ENCODE assay signal across 1 cellular context in the genomic region with DNA sequence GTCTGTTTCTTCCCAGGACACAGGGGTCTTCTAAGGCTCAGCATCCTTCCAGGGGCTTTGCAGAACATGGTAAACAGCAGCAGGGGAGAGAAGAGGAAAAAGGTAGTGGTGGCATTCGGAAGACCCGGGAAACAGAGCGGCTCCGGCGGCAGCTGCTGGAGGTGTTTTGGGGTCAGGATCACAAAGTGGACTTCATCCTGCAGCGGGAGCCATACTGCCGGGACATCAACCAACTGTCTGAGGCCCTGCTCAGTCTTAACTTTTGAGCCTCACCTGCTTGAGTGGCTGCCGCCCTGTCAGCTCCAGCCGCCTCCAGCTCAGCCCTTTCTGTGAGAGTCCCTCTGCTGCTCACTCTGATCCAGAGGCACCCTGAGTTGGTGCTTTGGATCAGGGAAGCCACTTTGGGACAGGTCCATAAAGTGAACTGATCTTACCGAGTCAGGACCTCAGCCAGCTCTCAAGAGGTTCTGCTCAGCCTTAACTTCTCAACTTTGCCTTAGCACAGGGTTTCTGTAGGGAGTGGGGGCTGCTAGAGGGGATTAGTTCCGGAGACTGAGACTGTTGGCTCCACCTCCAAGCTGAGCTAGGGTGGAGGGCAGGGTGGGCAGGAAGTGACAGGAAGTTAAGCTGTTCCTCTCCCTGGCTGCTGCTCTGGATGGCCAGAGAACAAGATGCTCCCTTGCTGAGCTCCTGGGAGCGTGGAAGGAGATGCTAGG.
TF ChIP-seq lines count a peak whose summit lies in the region.

No MANE protein-coding gene starts in this region.

TF ChIP-seq in HepG2, 621 proteins besides CTCF, POLR2A, EP300 and RAD21 (continued from another document):
- TF ChIP-seq, protein P1, sequence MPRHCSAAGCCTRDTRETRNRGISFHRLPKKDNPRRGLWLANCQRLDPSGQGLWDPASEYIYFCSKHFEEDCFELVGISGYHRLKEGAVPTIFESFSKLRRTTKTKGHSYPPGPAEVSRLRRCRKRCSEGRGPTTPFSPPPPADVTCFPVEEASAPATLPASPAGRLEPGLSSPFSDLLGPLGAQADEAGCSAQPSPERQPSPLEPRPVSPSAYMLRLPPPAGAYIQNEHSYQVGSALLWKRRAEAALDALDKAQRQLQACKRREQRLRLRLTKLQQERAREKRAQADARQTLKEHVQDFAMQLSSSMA (CRISPR knock-in tag; IDR thresholded peaks at IDR 0.05) = 0 out of 2 replicates have a peak, but pooled peaks have one; percentile 75
- TF ChIP-seq SSRP1 (CRISPR knock-in tag; IDR thresholded peaks at IDR 0.05) = no peak
- TF ChIP-seq, protein P2, sequence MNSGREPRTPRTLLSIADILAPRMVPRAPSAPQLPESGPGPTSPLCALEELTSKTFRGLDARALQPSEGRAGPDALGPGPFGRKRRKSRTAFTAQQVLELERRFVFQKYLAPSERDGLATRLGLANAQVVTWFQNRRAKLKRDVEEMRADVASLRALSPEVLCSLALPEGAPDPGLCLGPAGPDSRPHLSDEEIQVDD (CRISPR knock-in tag; IDR thresholded peaks at IDR 0.05; ENCODE audit: borderline replicate concordance) = no peak
- TF ChIP-seq PTBP1 (IDR thresholded peaks at IDR 0.05; ENCODE audit: low read depth, low read length, poor library complexity, severe bottlenecking) = peak; percentile 58
- TF ChIP-seq MTA1 (CRISPR knock-in tag; IDR thresholded peaks at IDR 0.05; ENCODE audit: borderline replicate concordance) = peak; percentile 45; the same call in 1 of the 2 replicates
- TF ChIP-seq, protein P3, sequence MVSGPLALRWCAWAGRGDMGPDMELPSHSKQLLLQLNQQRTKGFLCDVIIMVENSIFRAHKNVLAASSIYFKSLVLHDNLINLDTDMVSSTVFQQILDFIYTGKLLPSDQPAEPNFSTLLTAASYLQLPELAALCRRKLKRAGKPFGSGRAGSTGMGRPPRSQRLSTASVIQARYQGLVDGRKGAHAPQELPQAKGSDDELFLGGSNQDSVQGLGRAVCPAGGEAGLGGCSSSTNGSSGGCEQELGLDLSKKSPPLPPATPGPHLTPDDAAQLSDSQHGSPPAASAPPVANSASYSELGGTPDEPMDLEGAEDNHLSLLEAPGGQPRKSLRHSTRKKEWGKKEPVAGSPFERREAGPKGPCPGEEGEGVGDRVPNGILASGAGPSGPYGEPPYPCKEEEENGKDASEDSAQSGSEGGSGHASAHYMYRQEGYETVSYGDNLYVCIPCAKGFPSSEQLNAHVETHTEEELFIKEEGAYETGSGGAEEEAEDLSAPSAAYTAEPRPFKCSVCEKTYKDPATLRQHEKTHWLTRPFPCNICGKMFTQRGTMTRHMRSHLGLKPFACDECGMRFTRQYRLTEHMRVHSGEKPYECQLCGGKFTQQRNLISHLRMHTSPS (CRISPR knock-in tag; IDR thresholded peaks at IDR 0.05; ENCODE audit: low read depth) = peak; percentile 34; the same call in 1 of the 2 replicates
- TF ChIP-seq ZMAT3 (CRISPR knock-in tag; conservative IDR thresholded peaks at IDR 0.05) = peak; percentile 60; the same call in 1 of the 2 replicates
- TF ChIP-seq YEATS2 (CRISPR knock-in tag; IDR thresholded peaks at IDR 0.05; ENCODE audit: borderline replicate concordance) = no peak
- TF ChIP-seq ZNF556 (CRISPR knock-in tag; IDR thresholded peaks at IDR 0.05; ENCODE audit: borderline replicate concordance) = no peak
- TF ChIP-seq CHCHD3 (CRISPR knock-in tag; IDR thresholded peaks at IDR 0.05) = 0 out of 2 replicates have a peak, but pooled peaks have one; percentile 64
- TF ChIP-seq SMAD9 (CRISPR knock-in tag; IDR thresholded peaks at IDR 0.05) = 0 out of 2 replicates have a peak, but pooled peaks have one; percentile 58
- TF ChIP-seq AKAP8 (CRISPR knock-in tag; IDR thresholded peaks at IDR 0.05) = no peak; the same call in 1 of the 2 replicates
- peak; percentile 54; the same call in 1 of the 2 replicates for TF ChIP-seq ZNF333 (CRISPR knock-in tag; IDR thresholded peaks at IDR 0.05; ENCODE audit: borderline replicate concordance)
- TF ChIP-seq ZNF207 (IDR thresholded peaks at IDR 0.05; ENCODE audit: borderline replicate concordance) = no peak
- TF ChIP-seq GTF3A (CRISPR knock-in tag; conservative IDR thresholded peaks at IDR 0.05) = no peak; the same call in 1 of the 2 replicates
- TF ChIP-seq NFKB2 (CRISPR knock-in tag; IDR thresholded peaks at IDR 0.05; ENCODE audit: borderline replicate concordance) = peak; percentile 78; the same call in 1 of the 2 replicates
- TF ChIP-seq TMF1 (CRISPR knock-in tag; IDR thresholded peaks at IDR 0.05; ENCODE audit: low read depth) = no peak
- no peak for TF ChIP-seq MED13 (CRISPR knock-in tag; IDR thresholded peaks at IDR 0.05)
- TF ChIP-seq NRL (CRISPR knock-in tag; IDR thresholded peaks at IDR 0.05; ENCODE audit: borderline replicate concordance) = peak; percentile 85; the same call in 1 of the 2 replicates
- TF ChIP-seq, protein P4, sequence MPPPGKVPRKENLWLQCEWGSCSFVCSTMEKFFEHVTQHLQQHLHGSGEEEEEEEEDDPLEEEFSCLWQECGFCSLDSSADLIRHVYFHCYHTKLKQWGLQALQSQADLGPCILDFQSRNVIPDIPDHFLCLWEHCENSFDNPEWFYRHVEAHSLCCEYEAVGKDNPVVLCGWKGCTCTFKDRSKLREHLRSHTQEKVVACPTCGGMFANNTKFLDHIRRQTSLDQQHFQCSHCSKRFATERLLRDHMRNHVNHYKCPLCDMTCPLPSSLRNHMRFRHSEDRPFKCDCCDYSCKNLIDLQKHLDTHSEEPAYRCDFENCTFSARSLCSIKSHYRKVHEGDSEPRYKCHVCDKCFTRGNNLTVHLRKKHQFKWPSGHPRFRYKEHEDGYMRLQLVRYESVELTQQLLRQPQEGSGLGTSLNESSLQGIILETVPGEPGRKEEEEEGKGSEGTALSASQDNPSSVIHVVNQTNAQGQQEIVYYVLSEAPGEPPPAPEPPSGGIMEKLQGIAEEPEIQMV (CRISPR knock-in tag; IDR thresholded peaks at IDR 0.05; ENCODE audit: low read depth) = peak; percentile 34; the same call in 1 of the 2 replicates
- no peak for TF ChIP-seq PITX1 (CRISPR knock-in tag; IDR thresholded peaks at IDR 0.05)
- TF ChIP-seq NFE2L1 (CRISPR knock-in tag; IDR thresholded peaks at IDR 0.05; ENCODE audit: borderline replicate concordance) = no peak
- peak; percentile 87; the same call in 1 of the 2 replicates for TF ChIP-seq ZNF225 (CRISPR knock-in tag; IDR thresholded peaks at IDR 0.05)
- 0 out of 2 replicates have a peak, but pooled peaks have one; percentile 52 for TF ChIP-seq ZNF598 (CRISPR knock-in tag; IDR thresholded peaks at IDR 0.05; ENCODE audit: borderline replicate concordance)
- 0 out of 2 replicates have a peak, but pooled peaks have one; percentile 4 for TF ChIP-seq ZNF143 (CRISPR knock-in tag; IDR thresholded peaks at IDR 0.05)
- no peak for TF ChIP-seq ZMYM2 (CRISPR knock-in tag; IDR thresholded peaks at IDR 0.05)
- TF ChIP-seq, protein P5, sequence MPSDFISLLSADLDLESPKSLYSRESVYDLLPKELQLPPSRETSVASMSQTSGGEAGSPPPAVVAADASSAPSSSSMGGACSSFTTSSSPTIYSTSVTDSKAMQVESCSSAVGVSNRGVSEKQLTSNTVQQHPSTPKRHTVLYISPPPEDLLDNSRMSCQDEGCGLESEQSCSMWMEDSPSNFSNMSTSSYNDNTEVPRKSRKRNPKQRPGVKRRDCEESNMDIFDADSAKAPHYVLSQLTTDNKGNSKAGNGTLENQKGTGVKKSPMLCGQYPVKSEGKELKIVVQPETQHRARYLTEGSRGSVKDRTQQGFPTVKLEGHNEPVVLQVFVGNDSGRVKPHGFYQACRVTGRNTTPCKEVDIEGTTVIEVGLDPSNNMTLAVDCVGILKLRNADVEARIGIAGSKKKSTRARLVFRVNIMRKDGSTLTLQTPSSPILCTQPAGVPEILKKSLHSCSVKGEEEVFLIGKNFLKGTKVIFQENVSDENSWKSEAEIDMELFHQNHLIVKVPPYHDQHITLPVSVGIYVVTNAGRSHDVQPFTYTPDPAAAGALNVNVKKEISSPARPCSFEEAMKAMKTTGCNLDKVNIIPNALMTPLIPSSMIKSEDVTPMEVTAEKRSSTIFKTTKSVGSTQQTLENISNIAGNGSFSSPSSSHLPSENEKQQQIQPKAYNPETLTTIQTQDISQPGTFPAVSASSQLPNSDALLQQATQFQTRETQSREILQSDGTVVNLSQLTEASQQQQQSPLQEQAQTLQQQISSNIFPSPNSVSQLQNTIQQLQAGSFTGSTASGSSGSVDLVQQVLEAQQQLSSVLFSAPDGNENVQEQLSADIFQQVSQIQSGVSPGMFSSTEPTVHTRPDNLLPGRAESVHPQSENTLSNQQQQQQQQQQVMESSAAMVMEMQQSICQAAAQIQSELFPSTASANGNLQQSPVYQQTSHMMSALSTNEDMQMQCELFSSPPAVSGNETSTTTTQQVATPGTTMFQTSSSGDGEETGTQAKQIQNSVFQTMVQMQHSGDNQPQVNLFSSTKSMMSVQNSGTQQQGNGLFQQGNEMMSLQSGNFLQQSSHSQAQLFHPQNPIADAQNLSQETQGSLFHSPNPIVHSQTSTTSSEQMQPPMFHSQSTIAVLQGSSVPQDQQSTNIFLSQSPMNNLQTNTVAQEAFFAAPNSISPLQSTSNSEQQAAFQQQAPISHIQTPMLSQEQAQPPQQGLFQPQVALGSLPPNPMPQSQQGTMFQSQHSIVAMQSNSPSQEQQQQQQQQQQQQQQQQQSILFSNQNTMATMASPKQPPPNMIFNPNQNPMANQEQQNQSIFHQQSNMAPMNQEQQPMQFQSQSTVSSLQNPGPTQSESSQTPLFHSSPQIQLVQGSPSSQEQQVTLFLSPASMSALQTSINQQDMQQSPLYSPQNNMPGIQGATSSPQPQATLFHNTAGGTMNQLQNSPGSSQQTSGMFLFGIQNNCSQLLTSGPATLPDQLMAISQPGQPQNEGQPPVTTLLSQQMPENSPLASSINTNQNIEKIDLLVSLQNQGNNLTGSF (CRISPR knock-in tag; IDR thresholded peaks at IDR 0.05) = 0 out of 2 replicates have a peak, but pooled peaks have one; percentile 40
- TF ChIP-seq, protein P6, sequence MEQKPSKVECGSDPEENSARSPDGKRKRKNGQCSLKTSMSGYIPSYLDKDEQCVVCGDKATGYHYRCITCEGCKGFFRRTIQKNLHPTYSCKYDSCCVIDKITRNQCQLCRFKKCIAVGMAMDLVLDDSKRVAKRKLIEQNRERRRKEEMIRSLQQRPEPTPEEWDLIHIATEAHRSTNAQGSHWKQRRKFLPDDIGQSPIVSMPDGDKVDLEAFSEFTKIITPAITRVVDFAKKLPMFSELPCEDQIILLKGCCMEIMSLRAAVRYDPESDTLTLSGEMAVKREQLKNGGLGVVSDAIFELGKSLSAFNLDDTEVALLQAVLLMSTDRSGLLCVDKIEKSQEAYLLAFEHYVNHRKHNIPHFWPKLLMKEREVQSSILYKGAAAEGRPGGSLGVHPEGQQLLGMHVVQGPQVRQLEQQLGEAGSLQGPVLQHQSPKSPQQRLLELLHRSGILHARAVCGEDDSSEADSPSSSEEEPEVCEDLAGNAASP (CRISPR knock-in tag; IDR thresholded peaks at IDR 0.05; ENCODE audit: borderline replicate concordance) = no peak
- peak; percentile 38 for TF ChIP-seq AGO2 (optimal IDR thresholded peaks at IDR 0.05; ENCODE audit: low read depth, low read length)
